Comparison of ENCODE assay signal across 1 cellular context in genomic region chr16:56606688-56607618, GRCh38.
TF ChIP-seq lines count a peak whose summit lies in the region.

No MANE protein-coding gene starts in this region.

TF ChIP-seq in HepG2, 621 proteins besides CTCF, POLR2A, EP300 and RAD21 (continued from another document and continues in another):
- TF ChIP-seq TAF1 (CRISPR knock-in tag; IDR thresholded peaks at IDR 0.05) (peak; percentile 76), YEATS4 (CRISPR knock-in tag; IDR thresholded peaks at IDR 0.05; ENCODE audit: borderline replicate concordance) (peak; percentile 58), PRMT3 (CRISPR knock-in tag; IDR thresholded peaks at IDR 0.05; ENCODE audit: borderline replicate concordance, low read depth) (no peak), MEF2D (CRISPR knock-in tag; IDR thresholded peaks at IDR 0.05) (peak; percentile 72; the same call in 1 of the 2 replicates), PREB (CRISPR knock-in tag; IDR thresholded peaks at IDR 0.05) (0 out of 2 replicates have a peak, but pooled peaks have one; percentile 73), ZMYM4 (CRISPR knock-in tag; IDR thresholded peaks at IDR 0.05) (peak; percentile 62; the same call in 1 of the 2 replicates), ZNF260 (CRISPR knock-in tag; IDR thresholded peaks at IDR 0.05; ENCODE audit: borderline replicate concordance, low read depth) (no peak), ZNF83 (CRISPR knock-in tag; IDR thresholded peaks at IDR 0.05; ENCODE audit: borderline replicate concordance) (no peak), BCL6 (CRISPR knock-in tag; IDR thresholded peaks at IDR 0.05) (0 out of 2 replicates have a peak, but pooled peaks have one; percentile 65), ZNF605 (CRISPR knock-in tag; IDR thresholded peaks at IDR 0.05) (peak; percentile 41; the same call in 1 of the 2 replicates), NCOA1 (CRISPR knock-in tag; IDR thresholded peaks at IDR 0.05) (no peak), JARID2 (CRISPR knock-in tag; IDR thresholded peaks at IDR 0.05; ENCODE audit: insufficient replicate concordance) (no peak), ZSCAN20 (CRISPR knock-in tag; IDR thresholded peaks at IDR 0.05; ENCODE audit: borderline replicate concordance) (0 out of 2 replicates have a peak, but pooled peaks have one; percentile 47), PHF20 (CRISPR knock-in tag; IDR thresholded peaks at IDR 0.05) (peak; percentile 73), ELF3 (CRISPR knock-in tag; IDR thresholded peaks at IDR 0.05) (peak; percentile 95), ZNF747 (CRISPR knock-in tag; IDR thresholded peaks at IDR 0.05; ENCODE audit: borderline replicate concordance) (no peak; the same call in 1 of the 2 replicates), ZNF609 (CRISPR knock-in tag; IDR thresholded peaks at IDR 0.05; ENCODE audit: borderline replicate concordance) (peak; percentile 74), PCBP1 (IDR thresholded peaks at IDR 0.05; ENCODE audit: borderline replicate concordance, low read depth, low read length) (no peak), ZNF616 (CRISPR knock-in tag; IDR thresholded peaks at IDR 0.05; ENCODE audit: low read depth) (peak; percentile 79), CHD2 (IDR thresholded peaks at IDR 0.05; ENCODE audit: low read depth, low read length) (0 out of 2 replicates have a peak, but pooled peaks have one; percentile 25), CBX1 (IDR thresholded peaks at IDR 0.05; ENCODE audit: low read depth) (no peak), RAD51 (IDR thresholded peaks at IDR 0.05; ENCODE audit: borderline replicate concordance) (no peak), HNF4G (IDR thresholded peaks at IDR 0.05; ENCODE audit: borderline replicate concordance, low read depth, low read length) (no peak), HNF4G (CRISPR knock-in tag; IDR thresholded peaks at IDR 0.05; ENCODE audit: borderline replicate concordance, low read depth) (0 out of 2 replicates have a peak, but pooled peaks have one; percentile 16), ZNF20 (CRISPR knock-in tag; IDR thresholded peaks at IDR 0.05) (no peak), NR2F6 (IDR thresholded peaks at IDR 0.05) (peak; percentile 84), NR2F6 (CRISPR knock-in tag; IDR thresholded peaks at IDR 0.05) (peak; percentile 76), ZNF136 (CRISPR knock-in tag; IDR thresholded peaks at IDR 0.05; ENCODE audit: low read depth) (peak; percentile 75; the same call in 1 of the 2 replicates), ZNF33B (CRISPR knock-in tag; IDR thresholded peaks at IDR 0.05) (peak; percentile 68; the same call in 1 of the 2 replicates), ZNF883 (CRISPR knock-in tag; IDR thresholded peaks at IDR 0.05; ENCODE audit: not compliant biosample characterization) (peak; percentile 92), SRY (CRISPR knock-in tag; IDR thresholded peaks at IDR 0.05) (peak; percentile 93; the same call in 1 of the 2 replicates), TOPORS (CRISPR knock-in tag; IDR thresholded peaks at IDR 0.05) (0 out of 2 replicates have a peak, but pooled peaks have one; percentile 63), MAFG (CRISPR knock-in tag; IDR thresholded peaks at IDR 0.05) (no peak), HOMEZ (CRISPR knock-in tag; IDR thresholded peaks at IDR 0.05; ENCODE audit: low read depth) (peak; percentile 65; the same call in 1 of the 2 replicates), ZNF841 (CRISPR knock-in tag; IDR thresholded peaks at IDR 0.05; ENCODE audit: borderline replicate concordance) (no peak), HES4 (CRISPR knock-in tag; IDR thresholded peaks at IDR 0.05; ENCODE audit: borderline replicate concordance) (0 out of 2 replicates have a peak, but pooled peaks have one; percentile 59), RBAK (CRISPR knock-in tag; IDR thresholded peaks at IDR 0.05) (0 out of 2 replicates have a peak, but pooled peaks have one; percentile 60), ZNF12 (CRISPR knock-in tag; IDR thresholded peaks at IDR 0.05) (peak; percentile 57), CEBPG (CRISPR knock-in tag; IDR thresholded peaks at IDR 0.05) (peak; percentile 80), ZNF382 (CRISPR knock-in tag; IDR thresholded peaks at IDR 0.05; ENCODE audit: borderline replicate concordance) (no peak), ZNF30 (CRISPR knock-in tag; IDR thresholded peaks at IDR 0.05) (0 out of 2 replicates have a peak, but pooled peaks have one; percentile 68), POGK (CRISPR knock-in tag; conservative IDR thresholded peaks at IDR 0.05) (peak; percentile 85), BORCS8-MEF2B (CRISPR knock-in tag; IDR thresholded peaks at IDR 0.05) (peak; percentile 92), TBX3 (IDR thresholded peaks at IDR 0.05; ENCODE audit: borderline replicate concordance) (0 out of 2 replicates have a peak, but pooled peaks have one; percentile 7), ZNF124 (CRISPR knock-in tag; IDR thresholded peaks at IDR 0.05) (peak; percentile 50)
- TF ChIP-seq, protein P1, sequence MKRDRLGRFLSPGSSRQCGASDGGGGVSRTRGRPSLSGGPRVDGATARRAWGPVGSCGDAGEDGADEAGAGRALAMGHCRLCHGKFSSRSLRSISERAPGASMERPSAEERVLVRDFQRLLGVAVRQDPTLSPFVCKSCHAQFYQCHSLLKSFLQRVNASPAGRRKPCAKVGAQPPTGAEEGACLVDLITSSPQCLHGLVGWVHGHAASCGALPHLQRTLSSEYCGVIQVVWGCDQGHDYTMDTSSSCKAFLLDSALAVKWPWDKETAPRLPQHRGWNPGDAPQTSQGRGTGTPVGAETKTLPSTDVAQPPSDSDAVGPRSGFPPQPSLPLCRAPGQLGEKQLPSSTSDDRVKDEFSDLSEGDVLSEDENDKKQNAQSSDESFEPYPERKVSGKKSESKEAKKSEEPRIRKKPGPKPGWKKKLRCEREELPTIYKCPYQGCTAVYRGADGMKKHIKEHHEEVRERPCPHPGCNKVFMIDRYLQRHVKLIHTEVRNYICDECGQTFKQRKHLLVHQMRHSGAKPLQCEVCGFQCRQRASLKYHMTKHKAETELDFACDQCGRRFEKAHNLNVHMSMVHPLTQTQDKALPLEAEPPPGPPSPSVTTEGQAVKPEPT (CRISPR knock-in tag; IDR thresholded peaks at IDR 0.05; ENCODE audit: low read depth): 0 out of 2 replicates have a peak, but pooled peaks have one; percentile 23
- TF ChIP-seq, protein P2, sequence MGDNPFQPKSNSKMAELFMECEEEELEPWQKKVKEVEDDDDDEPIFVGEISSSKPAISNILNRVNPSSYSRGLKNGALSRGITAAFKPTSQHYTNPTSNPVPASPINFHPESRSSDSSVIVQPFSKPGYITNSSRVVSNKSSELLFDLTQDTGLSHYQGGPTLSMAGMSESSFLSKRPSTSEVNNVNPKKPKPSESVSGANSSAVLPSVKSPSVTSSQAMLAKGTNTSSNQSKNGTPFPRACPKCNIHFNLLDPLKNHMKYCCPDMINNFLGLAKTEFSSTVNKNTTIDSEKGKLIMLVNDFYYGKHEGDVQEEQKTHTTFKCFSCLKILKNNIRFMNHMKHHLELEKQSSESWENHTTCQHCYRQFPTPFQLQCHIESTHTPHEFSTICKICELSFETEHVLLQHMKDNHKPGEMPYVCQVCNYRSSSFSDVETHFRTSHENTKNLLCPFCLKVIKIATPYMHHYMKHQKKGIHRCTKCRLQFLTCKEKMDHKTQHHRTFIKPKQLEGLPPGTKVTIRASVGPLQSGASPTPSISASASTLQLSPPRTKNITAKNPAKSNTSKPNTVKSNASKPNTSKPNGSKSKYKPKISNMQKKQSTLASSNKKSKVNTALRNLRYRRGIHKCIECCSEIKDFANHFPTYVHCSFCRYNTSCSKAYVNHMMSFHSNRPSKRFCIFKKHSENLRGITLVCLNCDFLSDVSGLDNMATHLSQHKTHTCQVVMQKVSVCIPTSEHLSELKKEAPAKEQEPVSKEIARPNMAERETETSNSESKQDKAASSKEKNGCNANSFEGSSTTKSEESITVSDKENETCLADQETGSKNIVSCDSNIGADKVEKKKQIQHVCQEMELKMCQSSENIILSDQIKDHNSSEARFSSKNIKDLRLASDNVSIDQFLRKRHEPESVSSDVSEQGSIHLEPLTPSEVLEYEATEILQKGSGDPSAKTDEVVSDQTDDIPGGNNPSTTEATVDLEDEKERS (CRISPR knock-in tag; IDR thresholded peaks at IDR 0.05): peak; percentile 60; the same call in 1 of the 2 replicates
- TF ChIP-seq, protein P3, sequence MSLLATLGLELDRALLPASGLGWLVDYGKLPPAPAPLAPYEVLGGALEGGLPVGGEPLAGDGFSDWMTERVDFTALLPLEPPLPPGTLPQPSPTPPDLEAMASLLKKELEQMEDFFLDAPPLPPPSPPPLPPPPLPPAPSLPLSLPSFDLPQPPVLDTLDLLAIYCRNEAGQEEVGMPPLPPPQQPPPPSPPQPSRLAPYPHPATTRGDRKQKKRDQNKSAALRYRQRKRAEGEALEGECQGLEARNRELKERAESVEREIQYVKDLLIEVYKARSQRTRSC (CRISPR knock-in tag; IDR thresholded peaks at IDR 0.05; ENCODE audit: low read depth): 0 out of 2 replicates have a peak, but pooled peaks have one; percentile 42
- TF ChIP-seq, protein P4, sequence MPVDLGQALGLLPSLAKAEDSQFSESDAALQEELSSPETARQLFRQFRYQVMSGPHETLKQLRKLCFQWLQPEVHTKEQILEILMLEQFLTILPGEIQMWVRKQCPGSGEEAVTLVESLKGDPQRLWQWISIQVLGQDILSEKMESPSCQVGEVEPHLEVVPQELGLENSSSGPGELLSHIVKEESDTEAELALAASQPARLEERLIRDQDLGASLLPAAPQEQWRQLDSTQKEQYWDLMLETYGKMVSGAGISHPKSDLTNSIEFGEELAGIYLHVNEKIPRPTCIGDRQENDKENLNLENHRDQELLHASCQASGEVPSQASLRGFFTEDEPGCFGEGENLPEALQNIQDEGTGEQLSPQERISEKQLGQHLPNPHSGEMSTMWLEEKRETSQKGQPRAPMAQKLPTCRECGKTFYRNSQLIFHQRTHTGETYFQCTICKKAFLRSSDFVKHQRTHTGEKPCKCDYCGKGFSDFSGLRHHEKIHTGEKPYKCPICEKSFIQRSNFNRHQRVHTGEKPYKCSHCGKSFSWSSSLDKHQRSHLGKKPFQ (CRISPR knock-in tag; IDR thresholded peaks at IDR 0.05; ENCODE audit: insufficient replicate concordance): peak; percentile 85
